ENCODE assay signal across 1 cellular context in genomic region chr15:84601555-84601838, GRCh38.
TF ChIP-seq lines count a peak whose summit lies in the region.

No MANE protein-coding gene starts in this region.

TF ChIP-seq in HepG2, 621 proteins besides CTCF, POLR2A, EP300 and RAD21:
- TF ChIP-seq, protein P1, sequence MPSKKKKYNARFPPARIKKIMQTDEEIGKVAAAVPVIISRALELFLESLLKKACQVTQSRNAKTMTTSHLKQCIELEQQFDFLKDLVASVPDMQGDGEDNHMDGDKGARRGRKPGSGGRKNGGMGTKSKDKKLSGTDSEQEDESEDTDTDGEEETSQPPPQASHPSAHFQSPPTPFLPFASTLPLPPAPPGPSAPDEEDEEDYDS (CRISPR knock-in tag; IDR thresholded peaks at IDR 0.05), result no peak
- no peak for TF ChIP-seq SRSF4 (IDR thresholded peaks at IDR 0.05; ENCODE audit: low read depth, low read length, poor library complexity, severe bottlenecking)
- TF ChIP-seq, protein P2, sequence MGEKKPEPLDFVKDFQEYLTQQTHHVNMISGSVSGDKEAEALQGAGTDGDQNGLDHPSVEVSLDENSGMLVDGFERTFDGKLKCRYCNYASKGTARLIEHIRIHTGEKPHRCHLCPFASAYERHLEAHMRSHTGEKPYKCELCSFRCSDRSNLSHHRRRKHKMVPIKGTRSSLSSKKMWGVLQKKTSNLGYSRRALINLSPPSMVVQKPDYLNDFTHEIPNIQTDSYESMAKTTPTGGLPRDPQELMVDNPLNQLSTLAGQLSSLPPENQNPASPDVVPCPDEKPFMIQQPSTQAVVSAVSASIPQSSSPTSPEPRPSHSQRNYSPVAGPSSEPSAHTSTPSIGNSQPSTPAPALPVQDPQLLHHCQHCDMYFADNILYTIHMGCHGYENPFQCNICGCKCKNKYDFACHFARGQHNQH (CRISPR knock-in tag; IDR thresholded peaks at IDR 0.05), result no peak
- no peak for TF ChIP-seq TFDP1 (CRISPR knock-in tag; IDR thresholded peaks at IDR 0.05; ENCODE audit: borderline replicate concordance)
- no peak for TF ChIP-seq KDM6A (CRISPR knock-in tag; IDR thresholded peaks at IDR 0.05; ENCODE audit: low read depth)
- no peak for TF ChIP-seq FOXM1 (CRISPR knock-in tag; IDR thresholded peaks at IDR 0.05)
- 0 out of 2 replicates have a peak, but pooled peaks have one; percentile 15 for TF ChIP-seq ZNF121 (CRISPR knock-in tag; IDR thresholded peaks at IDR 0.05)
- TF ChIP-seq ZNF652 (CRISPR knock-in tag; IDR thresholded peaks at IDR 0.05; ENCODE audit: borderline replicate concordance, low read depth), result no peak
TF ChIP-seq in HepG2: peak in this region for 1.
